22 cellular contexts compared by ENCODE assay signal in genomic region chr14:32977913-32978312, GRCh38. TPM values are rescaled to one million over a fixed set of nuclear protein-coding genes. Genes with fewer than 3 reads are reported as not detected.
"Had no signal": no experiment of that assay in that cellular context is flagged by ENCODE, and none has a peak within 500 bp of the region (broad histone marks: within the 10 kb centered on the region; RNA-seq: fewer than 3 reads in every experiment).

No MANE protein-coding gene starts in this region.

- FAIRE-seq: colon, endothelial cell of umbilical vein, islet of Langerhans, urothelium cell line had no signal

- H3K36me3 ChIP-seq: heart right ventricle, neutrophil, right lobe of liver, spleen, suprapubic skin, thyroid gland had no signal

- H3K27ac ChIP-seq: foreskin keratinocyte, heart right ventricle, neutrophil, psoas muscle, right lobe of liver, spleen, suprapubic skin, thyroid gland had no signal

- H3K27me3 ChIP-seq: heart right ventricle, neutrophil, right lobe of liver, spleen, suprapubic skin, thyroid gland had no signal

- H3K9me3 ChIP-seq: heart right ventricle, neutrophil, psoas muscle, right lobe of liver, spleen, suprapubic skin, thyroid gland had no signal

- H3K4me3 ChIP-seq: heart right ventricle, psoas muscle, right lobe of liver, spleen, suprapubic skin, thyroid gland had no signal

- H3K4me1 ChIP-seq: foreskin keratinocyte, heart right ventricle, right lobe of liver, spleen, suprapubic skin had no signal

- DNase-seq: dermis blood vessel endothelial cell; erythroblast; foreskin keratinocyte; heart right ventricle; hypothalamus; kidney glomerular epithelial cell; naive thymus-derived CD8-positive, alpha-beta T cell; psoas muscle; retina; right lobe of liver; spleen; stimulated activated CD4-positive, alpha-beta T cell treated with anti-CD3 and anti-CD28 coated beads, Interleukin-2, amount 100 ng/mL, for 24 hours; stimulated activated CD4-positive, alpha-beta T cell treated with anti-CD3 and anti-CD28 coated beads, Interleukin-4, amount 100 ng/mL, for 4 hours; stimulated activated naive CD4-positive, alpha-beta T cell treated with Interleukin-2 at 50 U/mL for 16 hours; thyroid gland had no signal

- ATAC-seq: foreskin keratinocyte; heart right ventricle; naive thymus-derived CD8-positive, alpha-beta T cell; psoas muscle; right lobe of liver had no signal

RNA-seq across cellular contexts. Expression of gene NPAS3, which starts 39.2 kb away (rescaled TPM):
- total RNA-seq: dermis blood vessel endothelial cell; foreskin keratinocyte; mononuclear cell; naive thymus-derived CD8-positive, alpha-beta T cell had no signal
- polyA plus RNA-seq: foreskin keratinocyte; naive thymus-derived CD8-positive, alpha-beta T cell had no signal
